8 cellular contexts compared by ENCODE assay signal in the genomic region with DNA sequence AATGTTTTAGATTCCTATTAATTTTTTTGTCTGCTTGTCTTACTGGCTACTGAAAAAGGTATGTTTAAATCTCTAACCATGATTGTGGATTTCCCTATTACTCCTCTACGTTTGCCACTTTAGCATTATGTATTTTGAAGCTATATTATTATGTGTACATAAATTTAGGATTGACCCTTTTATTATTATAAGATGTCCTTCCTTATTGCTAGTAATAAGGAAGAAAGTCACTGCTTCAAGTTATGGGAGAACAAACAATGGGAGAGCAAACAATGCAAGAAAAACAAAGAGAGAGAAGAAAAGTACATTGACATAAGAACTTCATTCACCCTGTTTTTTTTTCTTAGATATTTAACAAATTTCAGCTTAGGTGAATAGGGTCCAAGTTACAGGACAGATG. TPM values are rescaled to one million over a fixed set of nuclear protein-coding genes. Genes with fewer than 3 reads are reported as not detected.
"Had no signal": no experiment of that assay in that cellular context is flagged by ENCODE, and none has a peak within 500 bp of the region (broad histone marks: within the 10 kb centered on the region; RNA-seq: fewer than 3 reads in every experiment).

No MANE protein-coding gene starts in this region.

RNA-seq across cellular contexts. Expression of a gene that starts 23.2 kb away (rescaled TPM):
- total RNA-seq: activated CD4-positive, alpha-beta memory T cell treated with anti-CD3 and anti-CD28 coated beads, Interleukin-2, amount 10 ng/mL, durations not matched to agents 7 days and 5 days; activated CD8-positive, alpha-beta T cell treated with anti-CD3 and anti-CD28 coated beads, Interleukin-2, amount 10 ng/mL, durations not matched to agents 7 days and 5 days; ascending aorta; body of pancreas; cardiac septum; T-helper 17 cell; WTC11 had no signal
- polyA plus RNA-seq: adipose tissue had no signal
